ENCODE assay signal across 23 cellular contexts in genomic region chr13:113748862-113749451, GRCh38. TPM values are rescaled to one million over a fixed set of nuclear protein-coding genes. Genes with fewer than 3 reads are reported as not detected.
DNase-seq lines count a peak whose midpoint lies in the region; ATAC-seq, FAIRE-seq and TF ChIP-seq lines count a peak whose summit lies in the region.
"Had no signal": no experiment of that assay in that cellular context is flagged by ENCODE, and none has a peak within 500 bp of the region (broad histone marks: within the 10 kb centered on the region; RNA-seq: fewer than 3 reads in every experiment).

No MANE protein-coding gene starts in this region.

- H3K9me3 ChIP-seq in kidney (ENCODE audit: control insufficient read depth in 1 of 2, low read length in 2 of 2) (no peaks in the 10 kb centered on the region), aorta (ENCODE audit: control insufficient read depth, low read length) (no peaks in the 10 kb centered on the region)
- H3K9me3 ChIP-seq: A549, Caco-2, MG63 had no signal

- TF ChIP-seq CTCF in kidney (IDR thresholded peaks at IDR 0.05; ENCODE audit: borderline replicate concordance, extremely low read depth, insufficient read depth) = no peak

- ATAC-seq in stimulated activated naive CD8-positive, alpha-beta T cell treated with anti-CD3 and anti-CD28 coated beads, Interleukin-15, amount 100 ng/mL, for 72 hours = peak; percentile 26
- no peak for ATAC-seq in stimulated activated naive CD8-positive, alpha-beta T cell treated with anti-CD3 and anti-CD28 coated beads, Interleukin-15, Interleukin-2, amounts not matched to agents 100 U/mL and 50 U/mL, for 24 hours
- ATAC-seq in aorta (ENCODE audit: low FRiP score) = peak; percentile 8
- ATAC-seq in GM18873 (IDR thresholded peaks at IDR 0.05; ENCODE audit: low FRiP score, unreplicated experiment) = no peak

- H3K4me1 ChIP-seq in kidney (ENCODE audit: control insufficient read depth in 1 of 2, insufficient read depth in 1 of 2, low read depth in 1 of 2, low read length in 2 of 2) (peaks cover 0 to 3% of the 10 kb centered on the region in 2 donors), aorta (ENCODE audit: control insufficient read depth in 1 of 2, insufficient read depth in 2 of 2, low read length in 2 of 2) (no peaks in the 10 kb centered on the region)
- H3K4me1 ChIP-seq: A549 had no signal

- no peak overlapping the region for H3K4me3 ChIP-seq in kidney (ENCODE audit: low read length in 2 of 2)
- no peak overlapping the region for H3K4me3 ChIP-seq in aorta (ENCODE audit: low read length in 2 of 2)
- H3K4me3 ChIP-seq: A549, GM12878, GM23248, MG63, SK-N-MC had no signal

- H3K36me3 ChIP-seq in kidney (ENCODE audit: control insufficient read depth in 1 of 2, insufficient read depth in 2 of 2, low read length in 2 of 2) (no peaks in the 10 kb centered on the region), aorta (ENCODE audit: control insufficient read depth in 1 of 2, insufficient read depth in 2 of 2, low read length in 1 of 2) (no peaks in the 10 kb centered on the region)
- H3K36me3 ChIP-seq: MG63 had no signal

- H3K27ac ChIP-seq in kidney (ENCODE audit: low read depth in 2 of 2, low read length in 2 of 2) (no peak overlapping the region), aorta (ENCODE audit: low read depth in 1 of 2, low read length in 2 of 2) (no peak overlapping the region)
- H3K27ac ChIP-seq: A549, GM23248, SK-N-MC had no signal

- H3K27ac Mint-ChIP-seq in stimulated activated naive CD8-positive, alpha-beta T cell treated with anti-CD3 and anti-CD28 coated beads, Interleukin-15, amount 100 ng/mL, for 72 hours = no peak overlapping the region
- H3K27ac Mint-ChIP-seq: B cell; CD4-positive, CD25-positive, alpha-beta regulatory T cell had no signal

- H3K27me3 Mint-ChIP-seq in stimulated activated naive CD8-positive, alpha-beta T cell treated with anti-CD3 and anti-CD28 coated beads, Interleukin-15, amount 100 ng/mL, for 72 hours = peaks cover 7% of the 10 kb centered on the region
- H3K27me3 Mint-ChIP-seq: B cell; CD4-positive, CD25-positive, alpha-beta regulatory T cell had no signal

- intact Hi-C loops in kidney (cut with DNase I) (no loop called here), posterior vena cava (cut with DNase I) (no loop called here), aorta (cut with DNase I) (no loop called here)

- 93 to 94% methylated on average over 22 of the region's 22 CpGs for WGBS in aorta, 2 donors

- DNase-seq in stimulated activated naive CD8-positive, alpha-beta T cell treated with anti-CD3 and anti-CD28 coated beads, Interleukin-15, amount 100 ng/mL, for 72 hours = no peak
- DNase-seq in stimulated activated naive CD8-positive, alpha-beta T cell treated with anti-CD3 and anti-CD28 coated beads, Interleukin-15, Interleukin-2, amounts not matched to agents 100 U/mL and 50 U/mL, for 24 hours = no peak
- peak; percentile 63 for DNase-seq in kidney
- DNase-seq in posterior vena cava (ENCODE audit: low spot score) = peak; percentile 73
- DNase-seq in aorta = peak; percentile 42 to 71
- DNase-seq in stimulated activated CD4-positive, alpha-beta T cell treated with anti-CD3 and anti-CD28 coated beads, Interleukin-12 subunit alpha, Interleukin-12 subunit beta, amount 100 ng/mL, for 4 hours = no peak
- DNase-seq in NCI-H1694 (lab: John Stamatoyannopoulos, UW) = no peak
- DNase-seq: Caco-2; CD4-positive, CD25-positive, alpha-beta regulatory T cell; DMS 273 treated with DMSO at 0.1 percent for 48 hours; DND-41; GM23248; MG63; NCI-H1417; NCI-H187; NCI-H446; NCI-H526; SHP77 had no signal

- H3K4me1 Mint-ChIP-seq in stimulated activated naive CD8-positive, alpha-beta T cell treated with anti-CD3 and anti-CD28 coated beads, Interleukin-15, amount 100 ng/mL, for 72 hours = no peaks in the 10 kb centered on the region
- H3K4me1 Mint-ChIP-seq: B cell had no signal

- no peak for FAIRE-seq in kidney (lab: Jason Lieb, UNC)
- FAIRE-seq: A549, GM12878 had no signal

- no peaks in the 10 kb centered on the region for H3K27me3 ChIP-seq in aorta (ENCODE audit: control insufficient read depth in 1 of 2, insufficient read depth in 2 of 2, low read length in 1 of 2)
- H3K27me3 ChIP-seq: MG63 had no signal

- peaks cover 11 to 15% of the 10 kb centered on the region in 2 donors for H3K9me3 Mint-ChIP-seq in stimulated activated naive CD8-positive, alpha-beta T cell treated with anti-CD3 and anti-CD28 coated beads, Interleukin-15, amount 100 ng/mL, for 72 hours

- no peak overlapping the region for H3K4me3 Mint-ChIP-seq in stimulated activated naive CD8-positive, alpha-beta T cell treated with anti-CD3 and anti-CD28 coated beads, Interleukin-15, amount 100 ng/mL, for 72 hours
- H3K4me3 Mint-ChIP-seq: B cell; CD4-positive, CD25-positive, alpha-beta regulatory T cell had no signal

- H3K9ac ChIP-seq in kidney (ENCODE audit: low read length in 2 of 2) = no peak overlapping the region
- H3K9ac ChIP-seq: GM23248 had no signal

RNA-seq across cellular contexts. Expression of gene TMEM255B, which starts 10.1 kb away (rescaled TPM):
- total RNA-seq in kidney (29.3 TPM), posterior vena cava (10 to 100 TPM; 20.2 to 22.9 TPM), aorta (10 to 100 TPM; 36.6 to 67.3 TPM)
- polyA plus RNA-seq in kidney (ENCODE audit: insufficient read depth, low read depth, low replicate concordance) (11.9 TPM), aorta (1 to 10 TPM in 1 of 2 donors, under 1 TPM in 1; 0.63 to 4.3 TPM)
- total RNA-seq: GM23248 had no signal

Comparison
In these comparisons a context has a peak if more than half of its experiments do, and no peak if none do; other contexts are left out.
1. ATAC-seq: peak in stimulated activated naive CD8-positive, alpha-beta T cell treated with anti-CD3 and anti-CD28 coated beads, Interleukin-15, amount 100 ng/mL, for 72 hours (single experiment) and aorta (single experiment); none in stimulated activated naive CD8-positive, alpha-beta T cell treated with anti-CD3 and anti-CD28 coated beads, Interleukin-15, Interleukin-2, amounts not matched to agents 100 U/mL and 50 U/mL, for 24 hours (single experiment) and GM18873 (single experiment).
2. DNase-seq: peak in kidney (single experiment), posterior vena cava (single experiment) and aorta (2 of 2); none in stimulated activated naive CD8-positive, alpha-beta T cell treated with anti-CD3 and anti-CD28 coated beads, Interleukin-15, amount 100 ng/mL, for 72 hours (0 of 2), stimulated activated naive CD8-positive, alpha-beta T cell treated with anti-CD3 and anti-CD28 coated beads, Interleukin-15, Interleukin-2, amounts not matched to agents 100 U/mL and 50 U/mL, for 24 hours (single experiment), stimulated activated CD4-positive, alpha-beta T cell treated with anti-CD3 and anti-CD28 coated beads, Interleukin-12 subunit alpha, Interleukin-12 subunit beta, amount 100 ng/mL, for 4 hours (single experiment) and NCI-H1694 (single experiment).